In genomic region chr15:69044899-69045298, GRCh38 we compare ENCODE assay signal across 15 cellular contexts. TPM values are rescaled to one million over a fixed set of nuclear protein-coding genes. Genes with fewer than 3 reads are reported as not detected.
DNase-seq lines count a peak whose midpoint lies in the region; ATAC-seq and TF ChIP-seq lines count a peak whose summit lies in the region.
"Had no signal": no experiment of that assay in that cellular context is flagged by ENCODE, and none has a peak within 500 bp of the region (broad histone marks: within the 10 kb centered on the region; RNA-seq: fewer than 3 reads in every experiment).

No MANE protein-coding gene starts in this region.

- no peak overlapping the region for H3K27ac ChIP-seq in upper lobe of right lung
- H3K27ac ChIP-seq in CD8-positive, alpha-beta memory T cell (ENCODE audit: low read depth, low read length) = no peak overlapping the region

- no peaks in the 10 kb centered on the region for H3K27me3 ChIP-seq in upper lobe of right lung
- no peaks in the 10 kb centered on the region for H3K27me3 ChIP-seq in CD8-positive, alpha-beta memory T cell (ENCODE audit: insufficient read depth, low read length, poor library complexity, severe bottlenecking)

- no peak overlapping the region for H3K4me3 ChIP-seq in upper lobe of right lung
- H3K4me3 ChIP-seq in CD8-positive, alpha-beta memory T cell (ENCODE audit: low read length) = no peak overlapping the region

- H3K9me3 Mint-ChIP-seq in MCF 10A (ENCODE audit: unreplicated experiment) (no peaks in the 10 kb centered on the region), neural crest cell (no peaks in the 10 kb centered on the region)
- no peaks in the 10 kb centered on the region for H3K9me3 Mint-ChIP-seq in CD8-positive, alpha-beta memory T cell
- H3K9me3 Mint-ChIP-seq: activated CD4-positive, alpha-beta T cell treated with anti-CD3 and anti-CD28 coated beads, Interleukin-2, amount 10 ng/mL, durations not matched to agents 7 days and 5 days; nephron; stimulated activated memory B cell treated with anti-CD40 and anti-IgM and Interleukin-4, amounts not matched to agents 10 μg/mL and 1 μg/mL and 100 μg/mL, for 72 hours had no signal

- H3K36me3 Mint-ChIP-seq in MCF 10A (ENCODE audit: insufficient read depth, unreplicated experiment) (no peaks in the 10 kb centered on the region), neural crest cell (ENCODE audit: low read depth) (no peaks in the 10 kb centered on the region)
- H3K36me3 Mint-ChIP-seq in CD8-positive, alpha-beta memory T cell = no peaks in the 10 kb centered on the region
- H3K36me3 Mint-ChIP-seq: activated naive CD8-positive, alpha-beta T cell; stimulated activated memory B cell treated with anti-CD40 and anti-IgM and Interleukin-4, amounts not matched to agents 10 μg/mL and 1 μg/mL and 100 μg/mL, for 72 hours had no signal

- POLR2A ChIA-PET in MCF 10A (lab: Yijun Ruan, JAX) = interaction anchor here (1.2 to 1.3 kb wide), 4 partner anchors 8 to 767 kb away, joined by 3 to 4 read pairs (median 3); partner anchors contain the start of gene FEM1B
- POLR2A ChIA-PET in CD8-positive, alpha-beta memory T cell (lab: Charles Lee) = no interaction called here

- no peaks in the 10 kb centered on the region for H3K4me1 ChIP-seq in upper lobe of right lung
- no peaks in the 10 kb centered on the region for H3K4me1 ChIP-seq in CD8-positive, alpha-beta memory T cell (ENCODE audit: insufficient read depth, low read length)

- ATAC-seq in upper lobe of right lung = no peak
- no peak for ATAC-seq in GM21786 (IDR thresholded peaks at IDR 0.05; ENCODE audit: unreplicated experiment)
- ATAC-seq in GM21717 (IDR thresholded peaks at IDR 0.05; ENCODE audit: unreplicated experiment) = no peak
- ATAC-seq: stimulated activated memory B cell treated with anti-CD40 and anti-IgM and Interleukin-4, amounts not matched to agents 10 μg/mL and 1 μg/mL and 100 μg/mL, for 72 hours had no signal

- peak overlapping the region; percentile 93 for H3K27ac Mint-ChIP-seq in MCF 10A (ENCODE audit: low read depth, unreplicated experiment)
- H3K27ac Mint-ChIP-seq in neural crest cell (ENCODE audit: unreplicated experiment) = peak overlapping the region; percentile 35
- H3K27ac Mint-ChIP-seq in CD8-positive, alpha-beta memory T cell = no peak overlapping the region
- H3K27ac Mint-ChIP-seq: activated CD4-positive, alpha-beta T cell treated with anti-CD3 and anti-CD28 coated beads, Interleukin-2, amount 10 ng/mL, durations not matched to agents 7 days and 5 days; activated naive CD8-positive, alpha-beta T cell; nephron; stimulated activated memory B cell treated with anti-CD40 and anti-IgM and Interleukin-4, amounts not matched to agents 10 μg/mL and 1 μg/mL and 100 μg/mL, for 72 hours had no signal

- H3K36me3 ChIP-seq in upper lobe of right lung = no peaks in the 10 kb centered on the region
- H3K36me3 ChIP-seq in CD8-positive, alpha-beta memory T cell (ENCODE audit: insufficient read depth, low read length) = no peaks in the 10 kb centered on the region

- H3K4me3 Mint-ChIP-seq in MCF 10A (ENCODE audit: unreplicated experiment) = no peak overlapping the region
- H3K4me3 Mint-ChIP-seq in neural crest cell = no peak overlapping the region
- H3K4me3 Mint-ChIP-seq in CD8-positive, alpha-beta memory T cell = no peak overlapping the region
- H3K4me3 Mint-ChIP-seq: activated CD4-positive, alpha-beta T cell treated with anti-CD3 and anti-CD28 coated beads, Interleukin-2, amount 10 ng/mL, durations not matched to agents 7 days and 5 days; activated naive CD8-positive, alpha-beta T cell; nephron; stimulated activated memory B cell treated with anti-CD40 and anti-IgM and Interleukin-4, amounts not matched to agents 10 μg/mL and 1 μg/mL and 100 μg/mL, for 72 hours had no signal

- CTCF ChIA-PET in MCF 10A (lab: Yijun Ruan, JAX) = interaction anchor here (0.6 kb wide), 1 partner anchor 14 kb away, joined by 3 read pairs; no protein-coding TSS in a partner anchor
- CTCF ChIA-PET in CD8-positive, alpha-beta memory T cell (lab: Charles Lee) = no interaction called here

- H3K27me3 Mint-ChIP-seq in MCF 10A (ENCODE audit: insufficient read depth, unreplicated experiment) (no peaks in the 10 kb centered on the region), neural crest cell (ENCODE audit: low read depth) (no peaks in the 10 kb centered on the region)
- H3K27me3 Mint-ChIP-seq in CD8-positive, alpha-beta memory T cell = peaks cover 0 to 1% of the 10 kb centered on the region in 2 donors
- H3K27me3 Mint-ChIP-seq: activated CD4-positive, alpha-beta T cell treated with anti-CD3 and anti-CD28 coated beads, Interleukin-2, amount 10 ng/mL, durations not matched to agents 7 days and 5 days; activated naive CD8-positive, alpha-beta T cell had no signal

- peak; percentile 65 for DNase-seq in GM03348 (ENCODE audit: low spot score)
- peak; percentile 83 for DNase-seq in MV-4-11 (lab: John Stamatoyannopoulos, UW)
- DNase-seq in MCF 10A (ENCODE audit: unreplicated experiment) = peak; percentile 99
- DNase-seq in neural crest cell (ENCODE audit: low read depth, low spot score) = no peak
- DNase-seq in upper lobe of right lung = no peak
- DNase-seq in CD8-positive, alpha-beta memory T cell = no peak
- DNase-seq: activated CD4-positive, alpha-beta T cell treated with anti-CD3 and anti-CD28 coated beads, Interleukin-2, amount 10 ng/mL, durations not matched to agents 7 days and 5 days; GDM1; NCI-H1930; SHP77 had no signal

- no peaks in the 10 kb centered on the region for H3K9me3 ChIP-seq in upper lobe of right lung
- H3K9me3 ChIP-seq in CD8-positive, alpha-beta memory T cell (ENCODE audit: low read length) = no peaks in the 10 kb centered on the region

- BruUV-seq in MCF 10A (replicated peaks; lab: Mats Ljungman, UMichigan) = no TSS peak

- intact Hi-C loops in MCF 10A (cut with micrococcal nuclease) (loop anchor here (10.0 kb wide), 1 partner anchor 100 kb away; no protein-coding TSS in a partner anchor), upper lobe of right lung (cut with DNase I) (no loop called here)

- H3K4me1 Mint-ChIP-seq in MCF 10A (ENCODE audit: insufficient read depth, unreplicated experiment) (peaks cover 32% of the 10 kb centered on the region), neural crest cell (peaks cover 8% of the 10 kb centered on the region)
- H3K4me1 Mint-ChIP-seq in CD8-positive, alpha-beta memory T cell = no peaks in the 10 kb centered on the region
- H3K4me1 Mint-ChIP-seq: activated CD4-positive, alpha-beta T cell treated with anti-CD3 and anti-CD28 coated beads, Interleukin-2, amount 10 ng/mL, durations not matched to agents 7 days and 5 days; nephron; stimulated activated memory B cell treated with anti-CD40 and anti-IgM and Interleukin-4, amounts not matched to agents 10 μg/mL and 1 μg/mL and 100 μg/mL, for 72 hours had no signal

- TF ChIP-seq CTCF in MCF 10A (IDR thresholded peaks at IDR 0.05; ENCODE audit: unreplicated experiment) (no peak), neural crest cell (conservative IDR thresholded peaks at IDR 0.05) (no peak), upper lobe of right lung (IDR thresholded peaks at IDR 0.05) (no peak)

RNA-seq across cellular contexts. Expression of gene NOX5, which starts 30.4 kb away (rescaled TPM):
- total RNA-seq in MCF 10A (2022) (1.4 and 1.8 TPM in 2 replicates), neural crest cell (not detected in 2 replicates), upper lobe of right lung (0.14 TPM)
- not detected for total RNA-seq in CD8-positive, alpha-beta memory T cell
- polyA plus RNA-seq in CD8-positive, alpha-beta memory T cell = not detected
- total RNA-seq: activated CD4-positive, alpha-beta T cell treated with anti-CD3 and anti-CD28 coated beads, Interleukin-2, amount 10 ng/mL, durations not matched to agents 7 days and 5 days had no signal

Comparison
In these comparisons a context has a peak if more than half of its experiments do, and no peak if none do; other contexts are left out.
1. DNase-seq: peak in GM03348 (single experiment), MV-4-11 (single experiment) and MCF 10A (single experiment); none in neural crest cell (single experiment), upper lobe of right lung (single experiment) and CD8-positive, alpha-beta memory T cell (0 of 5).
2. H3K27ac Mint-ChIP-seq: peak in MCF 10A (single experiment) and neural crest cell (single experiment); none in CD8-positive, alpha-beta memory T cell (0 of 8).